ENCODE assay signal across 8 cellular contexts in genomic region chrX:23756165-23756564, GRCh38. TPM values are rescaled to one million over a fixed set of nuclear protein-coding genes. Genes with fewer than 3 reads are reported as not detected.
A peak's percentile ranks its signal among the peaks of the same experiment; 100 is the strongest.
DNase-seq lines count a peak whose midpoint lies in the region; ATAC-seq and TF ChIP-seq lines count a peak whose summit lies in the region.

No MANE protein-coding gene starts in this region.

- intact Hi-C loops in activated T-helper 2 cell treated with anti-CD3 and anti-CD28 coated beads, Interferon-gamma antibody, Interleukin-2, Interleukin-4, amounts not matched to agents 10 μg/mL and 5 μg/mL and 100 μg/mL, durations not matched to agents 14 hours and 24 hours and 36 hours (cut with micrococcal nuclease) = loop anchor here (1.0 kb wide), 3 partner anchors 24 to 146 kb away; no protein-coding TSS in a partner anchor
- intact Hi-C loops in left ventricle myocardium superior (cut with micrococcal nuclease) = no loop called here
- intact Hi-C loops in spleen (cut with DNase I; ENCODE audit: low total_unique reads) = no loop called here

- peak; percentile 31 to 71 (median 61) for TF ChIP-seq CTCF in spleen (IDR thresholded peaks at IDR 0.05 in 8 of 11, conservative IDR thresholded peaks at IDR 0.05 in 3 of 11)

- no peak overlapping the region for H3K27ac Mint-ChIP-seq in activated T-helper 2 cell treated with anti-CD3 and anti-CD28 coated beads, Interferon-gamma antibody, Interleukin-2, Interleukin-4, amounts not matched to agents 10 μg/mL and 5 μg/mL and 100 μg/mL, durations not matched to agents 14 hours and 24 hours and 36 hours

- H3K4me3 ChIP-seq in spleen = no peak overlapping the region

- H3K4me1 ChIP-seq in spleen = peaks cover 0 to 9% (median 2%) of the 10 kb centered on the region in 6 donors

- 0 to 3% (median 0%) methylated on average over 4 of the region's 4 CpGs for WGBS in spleen, 5 donors

- H3K27me3 ChIP-seq in spleen (replicated peaks in 1 of 7) = no peaks in the 10 kb centered on the region

- no peaks in the 10 kb centered on the region for H3K36me3 ChIP-seq in spleen

- no peaks in the 10 kb centered on the region for H3K36me3 Mint-ChIP-seq in activated T-helper 2 cell treated with anti-CD3 and anti-CD28 coated beads, Interferon-gamma antibody, Interleukin-2, Interleukin-4, amounts not matched to agents 10 μg/mL and 5 μg/mL and 100 μg/mL, durations not matched to agents 14 hours and 24 hours and 36 hours (ENCODE audit: low read depth)

- no peak overlapping the region for H3K4me3 Mint-ChIP-seq in activated T-helper 2 cell treated with anti-CD3 and anti-CD28 coated beads, Interferon-gamma antibody, Interleukin-2, Interleukin-4, amounts not matched to agents 10 μg/mL and 5 μg/mL and 100 μg/mL, durations not matched to agents 14 hours and 24 hours and 36 hours (ENCODE audit: low read depth)

- H3K9me3 ChIP-seq in spleen = no peaks in the 10 kb centered on the region

- H3K9me3 Mint-ChIP-seq in activated T-helper 2 cell treated with anti-CD3 and anti-CD28 coated beads, Interferon-gamma antibody, Interleukin-2, Interleukin-4, amounts not matched to agents 10 μg/mL and 5 μg/mL and 100 μg/mL, durations not matched to agents 14 hours and 24 hours and 36 hours = no peaks in the 10 kb centered on the region

- ATAC-seq in GM18858 (IDR thresholded peaks at IDR 0.05; ENCODE audit: unreplicated experiment) = peak; percentile 77
- ATAC-seq in HG03575 (IDR thresholded peaks at IDR 0.05; ENCODE audit: extremely low read depth, insufficient number of reproducible peaks, low FRiP score, unreplicated experiment) = peak; percentile 86
- ATAC-seq in left ventricle myocardium superior = no peak
- no peak for ATAC-seq in HG03460 (IDR thresholded peaks at IDR 0.05; ENCODE audit: unreplicated experiment)

- peaks cover 5% of the 10 kb centered on the region for H3K4me1 Mint-ChIP-seq in activated T-helper 2 cell treated with anti-CD3 and anti-CD28 coated beads, Interferon-gamma antibody, Interleukin-2, Interleukin-4, amounts not matched to agents 10 μg/mL and 5 μg/mL and 100 μg/mL, durations not matched to agents 14 hours and 24 hours and 36 hours (ENCODE audit: low read depth)

- H3K27me3 Mint-ChIP-seq in activated T-helper 2 cell treated with anti-CD3 and anti-CD28 coated beads, Interferon-gamma antibody, Interleukin-2, Interleukin-4, amounts not matched to agents 10 μg/mL and 5 μg/mL and 100 μg/mL, durations not matched to agents 14 hours and 24 hours and 36 hours (ENCODE audit: low read depth) = no peaks in the 10 kb centered on the region

- TF ChIP-seq POLR2A in spleen (IDR thresholded peaks at IDR 0.05) = no peak

- peak overlapping the region in 1 of 8 donors; percentile 13 for H3K27ac ChIP-seq in spleen

- DNase-seq in Ammon's horn (ENCODE audit: low spot score) (peak; percentile 45), RPMI8226 (peak; percentile 75), left ventricle myocardium superior (peak; percentile 47), spleen (peak; percentile 84)
- DNase-seq in activated T-helper 2 cell treated with anti-CD3 and anti-CD28 coated beads, Interferon-gamma antibody, Interleukin-2, Interleukin-4, amounts not matched to agents 10 μg/mL and 5 μg/mL and 100 μg/mL, durations not matched to agents 14 hours and 24 hours and 36 hours (ENCODE audit: low spot score) = peak; percentile 55

RNA-seq across cellular contexts. Expression of gene ACOT9, which starts 13.1 kb away (rescaled TPM):
- 75.2 and 76.0 TPM in 2 replicates for total RNA-seq in activated T-helper 2 cell treated with anti-CD3 and anti-CD28 coated beads, Interferon-gamma antibody, Interleukin-2, Interleukin-4, amounts not matched to agents 10 μg/mL and 5 μg/mL and 100 μg/mL, durations not matched to agents 14 hours and 24 hours and 36 hours
- total RNA-seq in left ventricle myocardium superior (41.8 TPM), spleen (10 to 100 TPM; 29.4 to 43.1 (median 37.9) TPM)
- 10 to 100 TPM; 25.7 to 46.9 (median 39.2) TPM for polyA plus RNA-seq in spleen

RNA-seq across cellular contexts. Expression of gene SAT1, which starts 26.8 kb away (rescaled TPM):
- 76.7 and 78.8 TPM in 2 replicates for total RNA-seq in activated T-helper 2 cell treated with anti-CD3 and anti-CD28 coated beads, Interferon-gamma antibody, Interleukin-2, Interleukin-4, amounts not matched to agents 10 μg/mL and 5 μg/mL and 100 μg/mL, durations not matched to agents 14 hours and 24 hours and 36 hours
- total RNA-seq in left ventricle myocardium superior (145 TPM), spleen (1,000 to 10,000 TPM in 3 of 7 donors, 100 to 1,000 TPM in 4; 714 to 2,832 (median 962) TPM)
- polyA plus RNA-seq in spleen = 1,000 to 10,000 TPM in 2 of 3 donors, 100 to 1,000 TPM in 1; 809 to 1,355 (median 1,000) TPM

Comparison
In these comparisons a context has a peak if more than half of its experiments do, and no peak if none do; other contexts are left out.
1. ATAC-seq: peak in GM18858 (single experiment) and HG03575 (single experiment); none in left ventricle myocardium superior (single experiment) and HG03460 (single experiment).
2. Peak in every context shown above with its lines, with median percentiles within 50 percentile points of each other: DNase-seq.